Comparison of ENCODE assay signal across 8 cellular contexts in the genomic region with DNA sequence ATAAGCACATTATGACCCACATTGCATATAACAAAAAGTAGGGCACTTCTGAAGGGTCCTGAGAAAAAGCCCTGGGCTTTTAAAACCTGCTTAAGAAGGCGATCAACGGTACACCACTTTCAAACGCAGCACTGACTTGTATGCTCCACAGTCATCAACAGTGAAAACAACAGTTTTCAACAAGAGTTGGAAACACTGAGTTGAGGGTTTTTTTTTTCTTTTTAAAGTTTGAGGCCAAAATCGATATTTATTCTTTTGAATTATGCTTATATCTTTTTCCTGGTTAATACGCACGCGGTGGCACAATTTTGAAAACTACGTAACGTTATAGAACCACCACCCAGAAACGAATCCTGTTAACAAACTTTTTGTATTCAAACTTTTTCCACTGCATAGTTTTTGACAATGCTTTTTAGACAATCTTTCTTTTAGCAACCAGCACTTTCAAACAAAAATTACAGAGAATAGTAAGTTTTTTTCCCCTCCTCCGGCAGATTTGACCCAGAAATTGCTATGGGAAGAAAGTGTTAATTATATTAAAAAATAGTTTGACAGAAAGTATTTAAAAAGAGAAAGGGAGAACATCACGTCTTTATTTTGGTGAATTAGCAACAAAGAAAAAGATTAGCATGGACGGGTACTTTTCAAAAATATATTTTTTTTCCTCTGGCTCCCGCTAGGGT. TPM values are rescaled to one million over a fixed set of nuclear protein-coding genes. Genes with fewer than 3 reads are reported as not detected.
DNase-seq lines count a peak whose midpoint lies in the region; ATAC-seq, FAIRE-seq and TF ChIP-seq lines count a peak whose summit lies in the region.

No MANE protein-coding gene starts in this region.

- H3K4me1 ChIP-seq in CD4-positive, alpha-beta memory T cell (ENCODE audit: insufficient read depth, low read length): peaks cover 44% of the 10 kb centered on the region
- H3K4me1 ChIP-seq in endothelial cell of umbilical vein (ENCODE audit: control insufficient read depth, extremely low read depth, insufficient read depth, low read length): peaks cover 16% of the 10 kb centered on the region
- peaks cover 33 to 39% of the 10 kb centered on the region in 2 experiments for H3K4me1 ChIP-seq in neutrophil (ENCODE audit: control insufficient read depth in 1 of 2, insufficient read depth in 1 of 2, low read depth in 1 of 2, low read length in 1 of 2)

- peaks cover 0 to 2% (median 0%) of the 10 kb centered on the region in 8 donors for H3K9me3 Mint-ChIP-seq in CD4-positive, alpha-beta memory T cell

- H3K4me1 Mint-ChIP-seq in CD4-positive, alpha-beta memory T cell: peaks cover 31 to 57% (median 42%) of the 10 kb centered on the region in 4 donors

- no TSS peak for BruUV-seq in endothelial cell of umbilical vein (replicated peaks; lab: Mats Ljungman, UMichigan)

- POLR2A ChIA-PET in CD4-positive, alpha-beta memory T cell (lab: Charles Lee; ENCODE audit: partially characterized antibody): interaction anchor here (0.6 to 5.6 kb wide), 7 partner anchors 14 to 91 kb away, joined by 3 to 62 read pairs (median 9); a partner anchor contains a TSS
- POLR2A ChIA-PET in endothelial cell of umbilical vein (lab: Charles Lee): interaction anchor here (0.5 kb wide), 1 partner anchor 467 kb away, joined by 3 read pairs; no protein-coding TSS in a partner anchor

- no peaks in the 10 kb centered on the region for H4K20me1 ChIP-seq in endothelial cell of umbilical vein (replicated peaks; ENCODE audit: control insufficient read depth, extremely low read depth, insufficient read depth, low read length)

- H3K9me3 ChIP-seq in CD4-positive, alpha-beta memory T cell (ENCODE audit: control insufficient read depth in 1 of 2, low read length in 2 of 2): no peaks in the 10 kb centered on the region
- H3K9me3 ChIP-seq in endothelial cell of umbilical vein (replicated peaks; ENCODE audit: control insufficient read depth, insufficient read depth, low read length): no peaks in the 10 kb centered on the region
- H3K9me3 ChIP-seq in neutrophil: no peaks in the 10 kb centered on the region

- peak overlapping the region; percentile 90 to 96 (median 92) for H3K4me3 Mint-ChIP-seq in CD4-positive, alpha-beta memory T cell

- H3K27me3 Mint-ChIP-seq in CD4-positive, alpha-beta memory T cell: no peaks in the 10 kb centered on the region

- peak overlapping the region; percentile 88 to 99 (median 96) for H3K27ac Mint-ChIP-seq in CD4-positive, alpha-beta memory T cell

- intact Hi-C loops in CD4-positive, alpha-beta memory T cell (cut with micrococcal nuclease): loop anchor here (1.0 kb wide), 3 partner anchors 92 to 154 kb away; a partner anchor contains a TSS
- intact Hi-C loops in endothelial cell of umbilical vein (cut with micrococcal nuclease): loop anchor here (1.0 to 5.0 kb wide), 5 partner anchors 16 to 150 kb away; a partner anchor contains a TSS

- peak overlapping the region; percentile 96 for H2AFZ ChIP-seq in endothelial cell of umbilical vein (ENCODE audit: low read depth, low read length)

- peak overlapping the region; percentile 0 to 69 for H3K4me3 ChIP-seq in CD4-positive, alpha-beta memory T cell (ENCODE audit: low read length in 2 of 2)
- H3K4me3 ChIP-seq in endothelial cell of umbilical vein (replicated peaks in 1 of 3; ENCODE audit: insufficient read depth in 1 of 3, low read depth in 1 of 3, low read length in 3 of 3) (peak overlapping the region; percentile 55 to 95 (median 94)), neutrophil (ENCODE audit: low read depth in 1 of 2, low read length in 1 of 2) (peak overlapping the region; percentile 80 to 98)

- peaks cover 0 to 17% of the 10 kb centered on the region in 2 donors for H3K36me3 Mint-ChIP-seq in CD4-positive, alpha-beta memory T cell

- peak overlapping the region; percentile 71 for H3K9ac ChIP-seq in endothelial cell of umbilical vein (replicated peaks; ENCODE audit: extremely low read depth, insufficient read depth, low read length)

- TF ChIP-seq POLR2A in endothelial cell of umbilical vein (IDR thresholded peaks at IDR 0.05; ENCODE audit: low read depth, low read length): no peak

- CTCF ChIA-PET in CD4-positive, alpha-beta memory T cell (lab: Charles Lee; ENCODE audit: partially characterized antibody): interaction anchor here (0.6 to 0.9 kb wide), 3 partner anchors 13 to 151 kb away, joined by 3 to 5 read pairs (median 3); no protein-coding TSS in a partner anchor
- CTCF ChIA-PET in endothelial cell of umbilical vein (lab: Charles Lee): interaction anchor here (1.1 to 1.8 kb wide), 4 partner anchors 12 to 153 kb away, joined by 3 to 11 read pairs (median 5); no protein-coding TSS in a partner anchor

- dilution Hi-C loops in endothelial cell of umbilical vein (cut with MboI; ENCODE audit: extremely low pct_ligation_motif_present, low sequenced_read_pairs): no loop called here

- no peak for FAIRE-seq in endothelial cell of umbilical vein (lab: Jason Lieb, UNC)

- DNase-seq in CD4-positive, alpha-beta memory T cell: peak in 4 of 5 donors; percentile 17 to 30 (median 26)
- DNase-seq in OCI-M1 (lab: John Stamatoyannopoulos, UW) (peak; percentile 74), endothelial cell of umbilical vein (ENCODE audit: low read depth, low spot score) (peak; percentile 49), dedifferentiated amniotic fluid mesenchymal stem cell (ENCODE audit: extremely low spot score) (no peak), NCI-H1694 treated with DMSO at 0.1 percent for 48 hours (lab: John Stamatoyannopoulos, UW) (no peak)

- no peaks in the 10 kb centered on the region for H3K36me3 ChIP-seq in CD4-positive, alpha-beta memory T cell (ENCODE audit: insufficient read depth, low read length)
- H3K36me3 ChIP-seq in endothelial cell of umbilical vein (ENCODE audit: control insufficient read depth in 2 of 2, extremely low read depth in 1 of 2, insufficient read depth in 2 of 2, low read length in 2 of 2): no peaks in the 10 kb centered on the region
- H3K36me3 ChIP-seq in neutrophil: no peaks in the 10 kb centered on the region

- no peaks in the 10 kb centered on the region for H3K79me2 ChIP-seq in endothelial cell of umbilical vein (ENCODE audit: control insufficient read depth, insufficient read depth, low read length)

- peak overlapping the region; percentile 79 for H3K27ac ChIP-seq in CD4-positive, alpha-beta memory T cell (ENCODE audit: low read depth, low read length)
- H3K27ac ChIP-seq in endothelial cell of umbilical vein (ENCODE audit: insufficient read depth, low read depth, low read length): peak overlapping the region; percentile 27
- H3K27ac ChIP-seq in neutrophil: peak overlapping the region; percentile 89

- peak overlapping the region; percentile 100 for H3K4me2 ChIP-seq in endothelial cell of umbilical vein (ENCODE audit: insufficient read depth, low read length)

- no peaks in the 10 kb centered on the region for H3K27me3 ChIP-seq in CD4-positive, alpha-beta memory T cell (ENCODE audit: insufficient read depth, low read length)
- H3K27me3 ChIP-seq in endothelial cell of umbilical vein (ENCODE audit: control insufficient read depth in 2 of 2, insufficient read depth in 2 of 2, low read length in 2 of 2) (no peaks in the 10 kb centered on the region), neutrophil (no peaks in the 10 kb centered on the region)

- no peaks in the 10 kb centered on the region for H3K9me1 ChIP-seq in endothelial cell of umbilical vein (replicated peaks; ENCODE audit: control insufficient read depth, extremely low read depth, insufficient read depth, low read length)

- TF ChIP-seq CTCF in endothelial cell of umbilical vein (IDR thresholded peaks at IDR 0.05; ENCODE audit: extremely low read depth in 1 of 2, insufficient read depth in 1 of 2, low read depth in 1 of 2, low read length in 2 of 2) (no peak), neutrophil (IDR thresholded peaks at IDR 0.05) (no peak)

- ATAC-seq in HG03565 (IDR thresholded peaks at IDR 0.05; ENCODE audit: unreplicated experiment) (no peak), GM21717 (IDR thresholded peaks at IDR 0.05; ENCODE audit: unreplicated experiment) (no peak)

TF ChIP-seq in endothelial cell of umbilical vein, 7 proteins besides CTCF, POLR2A, EP300 and RAD21:
- TF ChIP-seq, protein P1, sequence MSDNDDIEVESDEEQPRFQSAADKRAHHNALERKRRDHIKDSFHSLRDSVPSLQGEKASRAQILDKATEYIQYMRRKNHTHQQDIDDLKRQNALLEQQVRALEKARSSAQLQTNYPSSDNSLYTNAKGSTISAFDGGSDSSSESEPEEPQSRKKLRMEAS (IDR thresholded peaks at IDR 0.05; ENCODE audit: insufficient read depth, insufficient read length): no peak
- TF ChIP-seq EZH2 (IDR thresholded peaks at IDR 0.05; ENCODE audit: borderline replicate concordance, low read depth, low read length, severe bottlenecking) (no peak), MYC (IDR thresholded peaks at IDR 0.05; ENCODE audit: low read depth, low read length) (no peak), JUN (IDR thresholded peaks at IDR 0.05; ENCODE audit: borderline replicate concordance, insufficient read depth, insufficient read length, low read depth) (no peak), FOS (IDR thresholded peaks at IDR 0.05; ENCODE audit: borderline replicate concordance, insufficient read depth, low read length) (no peak)

RNA-seq across cellular contexts. Expression of a gene that starts 1.0 kb away (rescaled TPM):
- total RNA-seq in CD4-positive, alpha-beta memory T cell: 10 to 100 TPM; 81.3 to 85.9 TPM
- polyA plus RNA-seq in CD4-positive, alpha-beta memory T cell: 10 to 100 TPM in 1 of 2 donors, 1 to 10 TPM in 1; 4.3 to 11.5 TPM
- 9.7 and 11.0 TPM in 2 replicates for total RNA-seq in endothelial cell of umbilical vein
- 1.9 and 2.6 TPM in 2 replicates for polyA plus RNA-seq in endothelial cell of umbilical vein
- 2.5 and 2.9 TPM in 2 replicates for polyA plus RNA-seq in endothelial cell of umbilical vein (2011; cell fraction: cytosol; rRNA removed)
- polyA plus RNA-seq in endothelial cell of umbilical vein (2011; cell fraction: nucleus; rRNA removed): 9.0 and 9.8 TPM in 2 replicates
- polyA plus RNA-seq in endothelial cell of umbilical vein (2012): 4.0 and 4.2 TPM in 2 replicates
- polyA minus RNA-seq in endothelial cell of umbilical vein: 2.7 and 9.6 TPM in 2 replicates
- polyA minus RNA-seq in endothelial cell of umbilical vein (2011; cell fraction: cytosol; rRNA and poly(A)+ RNA removed): 3.6 TPM
- polyA minus RNA-seq in endothelial cell of umbilical vein (2011; cell fraction: nucleus; rRNA and poly(A)+ RNA removed): 11.3 and 11.6 TPM in 2 replicates

RNA-seq across cellular contexts. Expression of a gene that starts 27.2 kb away (rescaled TPM):
- total RNA-seq in CD4-positive, alpha-beta memory T cell: not detected
- polyA plus RNA-seq in CD4-positive, alpha-beta memory T cell: under 1 TPM; 0.40 to 0.46 TPM
- not detected in 2 replicates for total RNA-seq in endothelial cell of umbilical vein
- not detected in 2 replicates for polyA plus RNA-seq in endothelial cell of umbilical vein
- polyA plus RNA-seq in endothelial cell of umbilical vein (2011; cell fraction: cytosol; rRNA removed): not detected in 2 replicates
- polyA plus RNA-seq in endothelial cell of umbilical vein (2011; cell fraction: nucleus; rRNA removed): not detected in 2 replicates
- polyA plus RNA-seq in endothelial cell of umbilical vein (2012): 0.20 and 0.22 TPM in 2 replicates
- polyA minus RNA-seq in endothelial cell of umbilical vein: not detected in 2 replicates
- not detected for polyA minus RNA-seq in endothelial cell of umbilical vein (2011; cell fraction: cytosol; rRNA and poly(A)+ RNA removed)
- polyA minus RNA-seq in endothelial cell of umbilical vein (2011; cell fraction: nucleus; rRNA and poly(A)+ RNA removed): not detected in 2 replicates

Comparison
In these comparisons a context has a peak if more than half of its experiments do, and no peak if none do; other contexts are left out.
1. DNase-seq: peak in CD4-positive, alpha-beta memory T cell (4 of 5), OCI-M1 (single experiment) and endothelial cell of umbilical vein (single experiment); none in dedifferentiated amniotic fluid mesenchymal stem cell (single experiment) and NCI-H1694 treated with DMSO at 0.1 percent for 48 hours (single experiment).
2. H3K27ac ChIP-seq: peak in every context shown above with its lines; median percentile 89 in neutrophil; 79 in CD4-positive, alpha-beta memory T cell; 27 in endothelial cell of umbilical vein.
3. H3K4me3 ChIP-seq: peak in every context shown above with its lines; median percentile 94 in endothelial cell of umbilical vein; 89 in neutrophil; 34 in CD4-positive, alpha-beta memory T cell.